In genomic region chr10:74981831-74982633, GRCh38 we compare ENCODE assay signal across 18 cellular contexts.
DNase-seq lines count a peak whose midpoint lies in the region; ATAC-seq and TF ChIP-seq lines count a peak whose summit lies in the region.
"Had no signal": no experiment of that assay in that cellular context is flagged by ENCODE, and none has a peak within 500 bp of the region (broad histone marks: within the 10 kb centered on the region; RNA-seq: fewer than 3 reads in every experiment).

No MANE protein-coding gene starts in this region.

- POLR2A ChIA-PET in activated CD8-positive, alpha-beta T cell treated with anti-CD3 and anti-CD28 coated beads for 36 hours (lab: Charles Lee): interaction anchor here (1.0 kb wide), 1 partner anchor 15 kb away, joined by 4 read pairs; no protein-coding TSS in a partner anchor
- POLR2A ChIA-PET in activated CD8-positive, alpha-beta T cell treated with anti-CD3 and anti-CD28 coated beads, Interleukin-2, amount 10 ng/mL, durations not matched to agents 7 days and 5 days (lab: Charles Lee): interaction anchor here (0.5 to 0.6 kb wide), 2 partner anchors 14 to 717 kb away, joined by 3 to 4 read pairs; no protein-coding TSS in a partner anchor

- no peaks in the 10 kb centered on the region for H3K9me3 Mint-ChIP-seq in activated CD8-positive, alpha-beta T cell treated with anti-CD3 and anti-CD28 coated beads for 36 hours
- H3K9me3 Mint-ChIP-seq in activated CD8-positive, alpha-beta T cell treated with anti-CD3 and anti-CD28 coated beads, Interleukin-2, amount 10 ng/mL, durations not matched to agents 7 days and 5 days (ENCODE audit: insufficient read depth): no peaks in the 10 kb centered on the region
- no peaks in the 10 kb centered on the region for H3K9me3 Mint-ChIP-seq in brain
- H3K9me3 Mint-ChIP-seq in progenitor cell of endocrine pancreas (ENCODE audit: low read depth): no peaks in the 10 kb centered on the region
- H3K9me3 Mint-ChIP-seq: activated naive CD4-positive, alpha-beta T cell treated with anti-CD3 and anti-CD28 coated beads, Interleukin-2, amount 10 ng/mL, durations not matched to agents 7 days and 5 days; neural progenitor cell had no signal

- intact Hi-C loops in activated CD8-positive, alpha-beta T cell treated with anti-CD3 and anti-CD28 coated beads for 36 hours (cut with micrococcal nuclease): no loop called here

- peaks cover 31% of the 10 kb centered on the region for H3K4me1 Mint-ChIP-seq in activated CD8-positive, alpha-beta T cell treated with anti-CD3 and anti-CD28 coated beads for 36 hours (ENCODE audit: low read depth)
- peaks cover 33% of the 10 kb centered on the region for H3K4me1 Mint-ChIP-seq in activated CD8-positive, alpha-beta T cell treated with anti-CD3 and anti-CD28 coated beads, Interleukin-2, amount 10 ng/mL, durations not matched to agents 7 days and 5 days (ENCODE audit: low read depth)
- H3K4me1 Mint-ChIP-seq in brain (peaks cover 35% of the 10 kb centered on the region), progenitor cell of endocrine pancreas (ENCODE audit: low read depth) (no peaks in the 10 kb centered on the region)
- H3K4me1 Mint-ChIP-seq: neural progenitor cell had no signal

- no peak for DNase-seq in activated CD8-positive, alpha-beta T cell treated with anti-CD3 and anti-CD28 coated beads for 36 hours
- DNase-seq in activated CD8-positive, alpha-beta T cell treated with anti-CD3 and anti-CD28 coated beads, Interleukin-2, amount 10 ng/mL, durations not matched to agents 7 days and 5 days: no peak
- peak; percentile 88 for DNase-seq in NCI-H2171 treated with DMSO at 0.1 percent for 48 hours (lab: John Stamatoyannopoulos, UW)
- no peak for DNase-seq in progenitor cell of endocrine pancreas (ENCODE audit: low spot score, unreplicated experiment)
- DNase-seq in activated T-cell treated with anti-CD3 and anti-CD28 coated beads, Interleukin-2, amount 50 U/mL, for 1 hour: no peak
- DNase-seq: activated CD4-positive, CD25-positive, alpha-beta regulatory T cell treated with anti-CD3 and anti-CD28 coated beads, Interleukin-2, amount 50 U/mL, for 72 hours; activated CD8-positive, alpha-beta memory T cell treated with anti-CD3 and anti-CD28 coated beads, Interleukin-2, amount 50 U/mL, for 48 hours; activated naive CD4-positive, alpha-beta T cell treated with anti-CD3 and anti-CD28 coated beads, Interleukin-2, amount 10 ng/mL, durations not matched to agents 7 days and 5 days; CD4-positive, CD25-positive, alpha-beta regulatory T cell; DND-41; heart left ventricle; mesenchymal stem cell; retina; stimulated activated CD4-positive, alpha-beta T cell treated with anti-CD3 and anti-CD28 coated beads, Interleukin-1b, Interleukin-23, amount 100 ng/mL, for 48 hours had no signal

- TF ChIP-seq CTCF in activated CD8-positive, alpha-beta T cell treated with anti-CD3 and anti-CD28 coated beads for 36 hours (IDR thresholded peaks at IDR 0.05): no peak
- TF ChIP-seq CTCF in brain (conservative IDR thresholded peaks at IDR 0.05) (no peak), progenitor cell of endocrine pancreas (IDR thresholded peaks at IDR 0.05; ENCODE audit: unreplicated experiment) (no peak)

- peaks cover 23% of the 10 kb centered on the region for H3K36me3 Mint-ChIP-seq in activated CD8-positive, alpha-beta T cell treated with anti-CD3 and anti-CD28 coated beads for 36 hours (ENCODE audit: low read depth)
- H3K36me3 Mint-ChIP-seq in activated CD8-positive, alpha-beta T cell treated with anti-CD3 and anti-CD28 coated beads, Interleukin-2, amount 10 ng/mL, durations not matched to agents 7 days and 5 days (ENCODE audit: low read depth): peaks cover 48% of the 10 kb centered on the region
- H3K36me3 Mint-ChIP-seq in brain (peaks cover 87% of the 10 kb centered on the region), progenitor cell of endocrine pancreas (ENCODE audit: insufficient read depth) (peaks cover 24% of the 10 kb centered on the region)

- CTCF ChIA-PET in activated CD8-positive, alpha-beta T cell treated with anti-CD3 and anti-CD28 coated beads for 36 hours (lab: Charles Lee): interaction anchor here (0.8 kb wide), 1 partner anchor 9 kb away, joined by 5 read pairs; no protein-coding TSS in a partner anchor
- CTCF ChIA-PET in activated CD8-positive, alpha-beta T cell treated with anti-CD3 and anti-CD28 coated beads, Interleukin-2, amount 10 ng/mL, durations not matched to agents 7 days and 5 days (lab: Charles Lee): interaction anchor here (1.2 to 1.7 kb wide), 4 partner anchors 9 to 69 kb away, joined by 3 to 10 read pairs (median 4); no protein-coding TSS in a partner anchor

- H3K27ac Mint-ChIP-seq in activated CD8-positive, alpha-beta T cell treated with anti-CD3 and anti-CD28 coated beads for 36 hours: peak overlapping the region; percentile 10
- no peak overlapping the region for H3K27ac Mint-ChIP-seq in activated CD8-positive, alpha-beta T cell treated with anti-CD3 and anti-CD28 coated beads, Interleukin-2, amount 10 ng/mL, durations not matched to agents 7 days and 5 days
- H3K27ac Mint-ChIP-seq in brain (peak overlapping the region in 3 of 5 experiments; percentile 68 to 79 (median 70)), progenitor cell of endocrine pancreas (peak overlapping the region; percentile 40)
- H3K27ac Mint-ChIP-seq: activated naive CD4-positive, alpha-beta T cell treated with anti-CD3 and anti-CD28 coated beads, Interleukin-2, amount 10 ng/mL, durations not matched to agents 7 days and 5 days; neural progenitor cell had no signal

- no peak overlapping the region for H3K4me3 Mint-ChIP-seq in activated CD8-positive, alpha-beta T cell treated with anti-CD3 and anti-CD28 coated beads for 36 hours
- H3K4me3 Mint-ChIP-seq in activated CD8-positive, alpha-beta T cell treated with anti-CD3 and anti-CD28 coated beads, Interleukin-2, amount 10 ng/mL, durations not matched to agents 7 days and 5 days: no peak overlapping the region
- H3K4me3 Mint-ChIP-seq in brain (no peak overlapping the region), progenitor cell of endocrine pancreas (ENCODE audit: low read depth) (no peak overlapping the region)
- H3K4me3 Mint-ChIP-seq: activated naive CD4-positive, alpha-beta T cell treated with anti-CD3 and anti-CD28 coated beads, Interleukin-2, amount 10 ng/mL, durations not matched to agents 7 days and 5 days; CD4-positive, CD25-positive, alpha-beta regulatory T cell; neural progenitor cell had no signal

- no peak for ATAC-seq in activated CD8-positive, alpha-beta T cell treated with anti-CD3 and anti-CD28 coated beads for 36 hours
- no peak for ATAC-seq in activated CD8-positive, alpha-beta T cell treated with anti-CD3 and anti-CD28 coated beads, Interleukin-2, amount 10 ng/mL, durations not matched to agents 7 days and 5 days
- ATAC-seq in GM21528 (IDR thresholded peaks at IDR 0.05; ENCODE audit: low FRiP score, unreplicated experiment) (no peak), GM21825 (IDR thresholded peaks at IDR 0.05; ENCODE audit: unreplicated experiment) (no peak)
- ATAC-seq: heart left ventricle had no signal

- H3K27me3 Mint-ChIP-seq in activated CD8-positive, alpha-beta T cell treated with anti-CD3 and anti-CD28 coated beads for 36 hours: no peaks in the 10 kb centered on the region
- H3K27me3 Mint-ChIP-seq in activated CD8-positive, alpha-beta T cell treated with anti-CD3 and anti-CD28 coated beads, Interleukin-2, amount 10 ng/mL, durations not matched to agents 7 days and 5 days (ENCODE audit: low read depth): no peaks in the 10 kb centered on the region
- no peaks in the 10 kb centered on the region for H3K27me3 Mint-ChIP-seq in brain
- H3K27me3 Mint-ChIP-seq in progenitor cell of endocrine pancreas: no peaks in the 10 kb centered on the region
- H3K27me3 Mint-ChIP-seq: activated naive CD4-positive, alpha-beta T cell treated with anti-CD3 and anti-CD28 coated beads, Interleukin-2, amount 10 ng/mL, durations not matched to agents 7 days and 5 days; CD4-positive, CD25-positive, alpha-beta regulatory T cell had no signal
